Comparison of ENCODE assay signal across 1 cellular context in genomic region chr17:47252209-47252608, GRCh38.
A peak's percentile ranks its signal among the peaks of the same experiment; 100 is the strongest.
TF ChIP-seq lines count a peak whose summit lies in the region.

No MANE protein-coding gene starts in this region.

TF ChIP-seq in HepG2, 621 proteins besides CTCF, POLR2A, EP300 and RAD21 (continued from another document and continues in another):
- 0 out of 2 replicates have a peak, but pooled peaks have one; percentile 49 for TF ChIP-seq REPIN1 (CRISPR knock-in tag; IDR thresholded peaks at IDR 0.05; ENCODE audit: borderline replicate concordance, low read depth)
- TF ChIP-seq ZNF564 (CRISPR knock-in tag; IDR thresholded peaks at IDR 0.05): no peak
- TF ChIP-seq, protein P1, sequence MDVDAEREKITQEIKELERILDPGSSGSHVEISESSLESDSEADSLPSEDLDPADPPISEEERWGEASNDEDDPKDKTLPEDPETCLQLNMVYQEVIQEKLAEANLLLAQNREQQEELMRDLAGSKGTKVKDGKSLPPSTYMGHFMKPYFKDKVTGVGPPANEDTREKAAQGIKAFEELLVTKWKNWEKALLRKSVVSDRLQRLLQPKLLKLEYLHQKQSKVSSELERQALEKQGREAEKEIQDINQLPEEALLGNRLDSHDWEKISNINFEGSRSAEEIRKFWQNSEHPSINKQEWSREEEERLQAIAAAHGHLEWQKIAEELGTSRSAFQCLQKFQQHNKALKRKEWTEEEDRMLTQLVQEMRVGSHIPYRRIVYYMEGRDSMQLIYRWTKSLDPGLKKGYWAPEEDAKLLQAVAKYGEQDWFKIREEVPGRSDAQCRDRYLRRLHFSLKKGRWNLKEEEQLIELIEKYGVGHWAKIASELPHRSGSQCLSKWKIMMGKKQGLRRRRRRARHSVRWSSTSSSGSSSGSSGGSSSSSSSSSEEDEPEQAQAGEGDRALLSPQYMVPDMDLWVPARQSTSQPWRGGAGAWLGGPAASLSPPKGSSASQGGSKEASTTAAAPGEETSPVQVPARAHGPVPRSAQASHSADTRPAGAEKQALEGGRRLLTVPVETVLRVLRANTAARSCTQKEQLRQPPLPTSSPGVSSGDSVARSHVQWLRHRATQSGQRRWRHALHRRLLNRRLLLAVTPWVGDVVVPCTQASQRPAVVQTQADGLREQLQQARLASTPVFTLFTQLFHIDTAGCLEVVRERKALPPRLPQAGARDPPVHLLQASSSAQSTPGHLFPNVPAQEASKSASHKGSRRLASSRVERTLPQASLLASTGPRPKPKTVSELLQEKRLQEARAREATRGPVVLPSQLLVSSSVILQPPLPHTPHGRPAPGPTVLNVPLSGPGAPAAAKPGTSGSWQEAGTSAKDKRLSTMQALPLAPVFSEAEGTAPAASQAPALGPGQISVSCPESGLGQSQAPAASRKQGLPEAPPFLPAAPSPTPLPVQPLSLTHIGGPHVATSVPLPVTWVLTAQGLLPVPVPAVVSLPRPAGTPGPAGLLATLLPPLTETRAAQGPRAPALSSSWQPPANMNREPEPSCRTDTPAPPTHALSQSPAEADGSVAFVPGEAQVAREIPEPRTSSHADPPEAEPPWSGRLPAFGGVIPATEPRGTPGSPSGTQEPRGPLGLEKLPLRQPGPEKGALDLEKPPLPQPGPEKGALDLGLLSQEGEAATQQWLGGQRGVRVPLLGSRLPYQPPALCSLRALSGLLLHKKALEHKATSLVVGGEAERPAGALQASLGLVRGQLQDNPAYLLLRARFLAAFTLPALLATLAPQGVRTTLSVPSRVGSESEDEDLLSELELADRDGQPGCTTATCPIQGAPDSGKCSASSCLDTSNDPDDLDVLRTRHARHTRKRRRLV (CRISPR knock-in tag; IDR thresholded peaks at IDR 0.05): no peak
- TF ChIP-seq THRA (CRISPR knock-in tag; IDR thresholded peaks at IDR 0.05; ENCODE audit: borderline replicate concordance): peak; percentile 50; the same call in 1 of the 2 replicates
- TF ChIP-seq ZNF615 (CRISPR knock-in tag; IDR thresholded peaks at IDR 0.05; ENCODE audit: borderline replicate concordance): no peak
- TF ChIP-seq PHF5A (CRISPR knock-in tag; IDR thresholded peaks at IDR 0.05; ENCODE audit: low read depth, unreplicated experiment): no peak
- no peak for TF ChIP-seq ZSCAN31 (CRISPR knock-in tag; IDR thresholded peaks at IDR 0.05; ENCODE audit: low read depth)
- no peak for TF ChIP-seq HNRNPLL (IDR thresholded peaks at IDR 0.05; ENCODE audit: low read depth, low read length, poor library complexity, severe bottlenecking)
- no peak for TF ChIP-seq GTF2F1 (IDR thresholded peaks at IDR 0.05; ENCODE audit: low read length)
- TF ChIP-seq RFX1 (IDR thresholded peaks at IDR 0.05): no peak
- no peak for TF ChIP-seq HES4 (CRISPR knock-in tag; IDR thresholded peaks at IDR 0.05; ENCODE audit: borderline replicate concordance)
- TF ChIP-seq ZNF503 (CRISPR knock-in tag; IDR thresholded peaks at IDR 0.05): no peak
- TF ChIP-seq ZNF720 (CRISPR knock-in tag; IDR thresholded peaks at IDR 0.05): no peak
- no peak for TF ChIP-seq ZNF230 (CRISPR knock-in tag; IDR thresholded peaks at IDR 0.05)
- no peak for TF ChIP-seq FOXM1 (CRISPR knock-in tag; IDR thresholded peaks at IDR 0.05)
- no peak for TF ChIP-seq MLX (CRISPR knock-in tag; IDR thresholded peaks at IDR 0.05)
- 0 out of 2 replicates have a peak, but pooled peaks have one; percentile 13 for TF ChIP-seq KAT8 (CRISPR knock-in tag; IDR thresholded peaks at IDR 0.05)
- TF ChIP-seq NFKB2 (CRISPR knock-in tag; IDR thresholded peaks at IDR 0.05; ENCODE audit: borderline replicate concordance): no peak
- peak; percentile 75 for TF ChIP-seq HNF4G (IDR thresholded peaks at IDR 0.05; ENCODE audit: borderline replicate concordance, low read depth, low read length)
- TF ChIP-seq HNF4G (CRISPR knock-in tag; IDR thresholded peaks at IDR 0.05; ENCODE audit: borderline replicate concordance, low read depth): no peak
- TF ChIP-seq POGZ (CRISPR knock-in tag; IDR thresholded peaks at IDR 0.05): peak; percentile 32; the same call in 1 of the 2 replicates
- TF ChIP-seq ZSCAN30 (CRISPR knock-in tag; IDR thresholded peaks at IDR 0.05): no peak
- TF ChIP-seq, protein P2, sequence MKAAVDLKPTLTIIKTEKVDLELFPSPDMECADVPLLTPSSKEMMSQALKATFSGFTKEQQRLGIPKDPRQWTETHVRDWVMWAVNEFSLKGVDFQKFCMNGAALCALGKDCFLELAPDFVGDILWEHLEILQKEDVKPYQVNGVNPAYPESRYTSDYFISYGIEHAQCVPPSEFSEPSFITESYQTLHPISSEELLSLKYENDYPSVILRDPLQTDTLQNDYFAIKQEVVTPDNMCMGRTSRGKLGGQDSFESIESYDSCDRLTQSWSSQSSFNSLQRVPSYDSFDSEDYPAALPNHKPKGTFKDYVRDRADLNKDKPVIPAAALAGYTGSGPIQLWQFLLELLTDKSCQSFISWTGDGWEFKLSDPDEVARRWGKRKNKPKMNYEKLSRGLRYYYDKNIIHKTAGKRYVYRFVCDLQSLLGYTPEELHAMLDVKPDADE (CRISPR knock-in tag; IDR thresholded peaks at IDR 0.05): no peak
- no peak for TF ChIP-seq SOX13 (IDR thresholded peaks at IDR 0.05)
- TF ChIP-seq SOX13 (CRISPR knock-in tag; conservative IDR thresholded peaks at IDR 0.05 in 1 of 2, IDR thresholded peaks at IDR 0.05 in 1 of 2): peak in 1 of 2 experiments; percentile 48; a peak in 2 of 4 replicates
- no peak for TF ChIP-seq ZNF12 (CRISPR knock-in tag; IDR thresholded peaks at IDR 0.05)
- TF ChIP-seq KDM6A (CRISPR knock-in tag; IDR thresholded peaks at IDR 0.05; ENCODE audit: low read depth): peak; percentile 71; the same call in 1 of the 2 replicates
- TF ChIP-seq FOSL2 (CRISPR knock-in tag; IDR thresholded peaks at IDR 0.05): peak; percentile 25; the same call in 1 of the 2 replicates
- no peak for TF ChIP-seq SIN3B (IDR thresholded peaks at IDR 0.05; ENCODE audit: low read length)
- TF ChIP-seq, protein P3, sequence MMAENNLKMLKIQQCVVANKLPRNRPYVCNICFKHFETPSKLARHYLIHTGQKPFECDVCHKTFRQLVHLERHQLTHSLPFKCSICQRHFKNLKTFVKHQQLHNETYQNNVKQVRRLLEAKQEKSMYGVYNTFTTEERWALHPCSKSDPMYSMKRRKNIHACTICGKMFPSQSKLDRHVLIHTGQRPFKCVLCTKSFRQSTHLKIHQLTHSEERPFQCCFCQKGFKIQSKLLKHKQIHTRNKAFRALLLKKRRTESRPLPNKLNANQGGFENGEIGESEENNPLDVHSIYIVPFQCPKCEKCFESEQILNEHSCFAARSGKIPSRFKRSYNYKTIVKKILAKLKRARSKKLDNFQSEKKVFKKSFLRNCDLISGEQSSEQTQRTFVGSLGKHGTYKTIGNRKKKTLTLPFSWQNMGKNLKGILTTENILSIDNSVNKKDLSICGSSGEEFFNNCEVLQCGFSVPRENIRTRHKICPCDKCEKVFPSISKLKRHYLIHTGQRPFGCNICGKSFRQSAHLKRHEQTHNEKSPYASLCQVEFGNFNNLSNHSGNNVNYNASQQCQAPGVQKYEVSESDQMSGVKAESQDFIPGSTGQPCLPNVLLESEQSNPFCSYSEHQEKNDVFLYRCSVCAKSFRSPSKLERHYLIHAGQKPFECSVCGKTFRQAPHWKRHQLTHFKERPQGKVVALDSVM (CRISPR knock-in tag; IDR thresholded peaks at IDR 0.05): no peak
- TF ChIP-seq MTA1 (CRISPR knock-in tag; IDR thresholded peaks at IDR 0.05; ENCODE audit: borderline replicate concordance): 0 out of 2 replicates have a peak, but pooled peaks have one; percentile 24
- no peak for TF ChIP-seq ZNF781 (CRISPR knock-in tag; IDR thresholded peaks at IDR 0.05; ENCODE audit: borderline replicate concordance, not compliant biosample characterization)
- TF ChIP-seq NCOA5 (CRISPR knock-in tag; IDR thresholded peaks at IDR 0.05): no peak
- no peak for TF ChIP-seq NKX3-1 (CRISPR knock-in tag; IDR thresholded peaks at IDR 0.05)
- no peak for TF ChIP-seq TBX2 (CRISPR knock-in tag; IDR thresholded peaks at IDR 0.05; ENCODE audit: borderline replicate concordance)
- TF ChIP-seq ZIK1 (CRISPR knock-in tag; IDR thresholded peaks at IDR 0.05; ENCODE audit: borderline replicate concordance, low read depth): no peak
- no peak for TF ChIP-seq MAZ (IDR thresholded peaks at IDR 0.05; ENCODE audit: borderline replicate concordance, low read depth, low read length)
- TF ChIP-seq MAZ (CRISPR knock-in tag; IDR thresholded peaks at IDR 0.05; ENCODE audit: low read depth): no peak
- TF ChIP-seq HNRNPL (IDR thresholded peaks at IDR 0.05; ENCODE audit: low read depth, low read length): no peak
- TF ChIP-seq, protein P4, sequence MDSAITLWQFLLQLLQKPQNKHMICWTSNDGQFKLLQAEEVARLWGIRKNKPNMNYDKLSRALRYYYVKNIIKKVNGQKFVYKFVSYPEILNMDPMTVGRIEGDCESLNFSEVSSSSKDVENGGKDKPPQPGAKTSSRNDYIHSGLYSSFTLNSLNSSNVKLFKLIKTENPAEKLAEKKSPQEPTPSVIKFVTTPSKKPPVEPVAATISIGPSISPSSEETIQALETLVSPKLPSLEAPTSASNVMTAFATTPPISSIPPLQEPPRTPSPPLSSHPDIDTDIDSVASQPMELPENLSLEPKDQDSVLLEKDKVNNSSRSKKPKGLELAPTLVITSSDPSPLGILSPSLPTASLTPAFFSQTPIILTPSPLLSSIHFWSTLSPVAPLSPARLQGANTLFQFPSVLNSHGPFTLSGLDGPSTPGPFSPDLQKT (CRISPR knock-in tag; IDR thresholded peaks at IDR 0.05; ENCODE audit: borderline replicate concordance): no peak
- TF ChIP-seq MLLT10 (CRISPR knock-in tag; IDR thresholded peaks at IDR 0.05): no peak
- no peak for TF ChIP-seq FIP1L1 (IDR thresholded peaks at IDR 0.05; ENCODE audit: borderline replicate concordance, insufficient read depth, low read depth, low read length)
- TF ChIP-seq CBFB (CRISPR knock-in tag; IDR thresholded peaks at IDR 0.05): no peak
- TF ChIP-seq GMEB2 (CRISPR knock-in tag; IDR thresholded peaks at IDR 0.05; ENCODE audit: low read depth): no peak
- peak; percentile 79 for TF ChIP-seq ZFX (CRISPR knock-in tag; IDR thresholded peaks at IDR 0.05; ENCODE audit: low read depth)
- TF ChIP-seq ATAD3A (CRISPR knock-in tag; IDR thresholded peaks at IDR 0.05): no peak
- TF ChIP-seq ZFP41 (CRISPR knock-in tag; IDR thresholded peaks at IDR 0.05; ENCODE audit: borderline replicate concordance): no peak
- TF ChIP-seq ZNF562 (CRISPR knock-in tag; IDR thresholded peaks at IDR 0.05; ENCODE audit: borderline replicate concordance): no peak
- no peak for TF ChIP-seq ZBTB39 (CRISPR knock-in tag; IDR thresholded peaks at IDR 0.05)
